Comparison of ENCODE assay signal across 12 cellular contexts in genomic region chr4:37754410-37755185, GRCh38.
DNase-seq lines count a peak whose midpoint lies in the region; ATAC-seq and TF ChIP-seq lines count a peak whose summit lies in the region.
"Had no signal": no experiment of that assay in that cellular context is flagged by ENCODE, and none has a peak within 500 bp of the region (broad histone marks: within the 10 kb centered on the region; RNA-seq: fewer than 3 reads in every experiment).

No MANE protein-coding gene starts in this region.

- H3K79me2 ChIP-seq in OCI-LY7 (ENCODE audit: insufficient read depth, low read depth, low read length), result no peaks in the 10 kb centered on the region

- H3K4me3 ChIP-seq in OCI-LY7 (ENCODE audit: low read depth, low read length, poor library complexity, severe bottlenecking), result no peak overlapping the region
- peak overlapping the region in 1 of 2 donors; percentile 7 for H3K4me3 ChIP-seq in left lung

- H3K4me3 Mint-ChIP-seq in activated naive CD8-positive, alpha-beta T cell treated with anti-CD3 and anti-CD28 coated beads for 36 hours, result peak overlapping the region; percentile 38
- H3K4me3 Mint-ChIP-seq in activated naive CD8-positive, alpha-beta T cell treated with anti-CD3 and anti-CD28 coated beads, Interleukin-2, amount 50 U/mL, for 24 hours, result no peak overlapping the region
- H3K4me3 Mint-ChIP-seq: activated T-helper 17 cell treated with anti-CD3 and anti-CD28 coated beads, Interleukin-2, amount 50 U/mL, for 72 hours; central memory CD8-positive, alpha-beta T cell had no signal

- no peaks in the 10 kb centered on the region for H3K9me3 Mint-ChIP-seq in activated naive CD8-positive, alpha-beta T cell treated with anti-CD3 and anti-CD28 coated beads for 36 hours
- no peaks in the 10 kb centered on the region for H3K9me3 Mint-ChIP-seq in activated naive CD8-positive, alpha-beta T cell treated with anti-CD3 and anti-CD28 coated beads, Interleukin-2, amount 50 U/mL, for 24 hours
- H3K9me3 Mint-ChIP-seq: activated T-helper 17 cell treated with anti-CD3 and anti-CD28 coated beads, Interleukin-2, amount 50 U/mL, for 72 hours; central memory CD8-positive, alpha-beta T cell had no signal

- no peaks in the 10 kb centered on the region for H3K27me3 Mint-ChIP-seq in activated naive CD8-positive, alpha-beta T cell treated with anti-CD3 and anti-CD28 coated beads for 36 hours
- no peaks in the 10 kb centered on the region for H3K27me3 Mint-ChIP-seq in activated naive CD8-positive, alpha-beta T cell treated with anti-CD3 and anti-CD28 coated beads, Interleukin-2, amount 50 U/mL, for 24 hours

- intact Hi-C loops in OCI-LY7 (cut with micrococcal nuclease; ENCODE audit: unreplicated experiment) (no loop called here), left lung (cut with DNase I) (no loop called here)

- CTCF ChIA-PET in OCI-LY7 (lab: Charles Lee; ENCODE audit: unreplicated experiment), result no interaction called here

- peak overlapping the region; percentile 16; the same call in 1 of the 2 replicates for H2AFZ ChIP-seq in OCI-LY7 (ENCODE audit: low read length)

- no peak for DNase-seq in activated naive CD8-positive, alpha-beta T cell treated with anti-CD3 and anti-CD28 coated beads for 36 hours
- DNase-seq in activated naive CD8-positive, alpha-beta T cell treated with anti-CD3 and anti-CD28 coated beads, Interleukin-2, amount 50 U/mL, for 24 hours, result no peak
- DNase-seq in OCI-LY7 (ENCODE audit: low spot score), result no peak
- DNase-seq in left lung, result no peak
- DNase-seq in substantia nigra (lab: John Stamatoyannopoulos, UW), result peak in 1 of 49 donors; percentile 17
- no peak for DNase-seq in NCI-H345 (lab: John Stamatoyannopoulos, UW)
- no peak for DNase-seq in NCI-H774 (lab: John Stamatoyannopoulos, UW)
- DNase-seq in effector CD4-positive, alpha-beta T cell, result no peak
- DNase-seq: NCI-H1694 treated with DMSO at 0.1 percent for 48 hours, occipital lobe had no signal

- no peaks in the 10 kb centered on the region for H4K20me1 ChIP-seq in OCI-LY7 (ENCODE audit: insufficient read depth, low read length)

- H3K9me2 ChIP-seq in OCI-LY7 (ENCODE audit: insufficient read depth, low read length), result no peaks in the 10 kb centered on the region

- H3K9me3 ChIP-seq in OCI-LY7 (ENCODE audit: low read length) (no peaks in the 10 kb centered on the region), left lung (no peaks in the 10 kb centered on the region)

- no peak overlapping the region for H3K27ac Mint-ChIP-seq in activated naive CD8-positive, alpha-beta T cell treated with anti-CD3 and anti-CD28 coated beads for 36 hours
- no peak overlapping the region for H3K27ac Mint-ChIP-seq in activated naive CD8-positive, alpha-beta T cell treated with anti-CD3 and anti-CD28 coated beads, Interleukin-2, amount 50 U/mL, for 24 hours
- H3K27ac Mint-ChIP-seq: activated T-helper 17 cell treated with anti-CD3 and anti-CD28 coated beads, Interleukin-2, amount 50 U/mL, for 72 hours had no signal

- H3K36me3 ChIP-seq in OCI-LY7 (ENCODE audit: insufficient read depth, low read length) (no peaks in the 10 kb centered on the region), left lung (no peaks in the 10 kb centered on the region)

- peaks cover 26% of the 10 kb centered on the region for H3K4me1 Mint-ChIP-seq in activated naive CD8-positive, alpha-beta T cell treated with anti-CD3 and anti-CD28 coated beads for 36 hours
- H3K4me1 Mint-ChIP-seq in activated naive CD8-positive, alpha-beta T cell treated with anti-CD3 and anti-CD28 coated beads, Interleukin-2, amount 50 U/mL, for 24 hours, result peaks cover 24% of the 10 kb centered on the region
- H3K4me1 Mint-ChIP-seq: activated T-helper 17 cell treated with anti-CD3 and anti-CD28 coated beads, Interleukin-2, amount 50 U/mL, for 72 hours had no signal

- H3K4me2 ChIP-seq in OCI-LY7 (ENCODE audit: low read length), result no peak overlapping the region

- POLR2A ChIA-PET in OCI-LY7 (lab: Charles Lee), result interaction anchor here (0.5 to 3.2 kb wide), 7 partner anchors 10 to 299 kb away, joined by 3 to 18 read pairs (median 3); no protein-coding TSS in a partner anchor

- no peak overlapping the region for H3K27ac ChIP-seq in OCI-LY7 (ENCODE audit: low read depth, low read length, poor library complexity, severe bottlenecking)
- H3K27ac ChIP-seq in left lung, result peak overlapping the region; percentile 53 to 82
- peak overlapping the region; percentile 18 for H3K27ac ChIP-seq in substantia nigra (ENCODE audit: low read depth, low read length, poor library complexity, severe bottlenecking)

- H3K4me1 ChIP-seq in OCI-LY7 (ENCODE audit: insufficient read depth, low read length, poor library complexity, severe bottlenecking) (peaks cover 14% of the 10 kb centered on the region), left lung (peaks cover 18 to 55% of the 10 kb centered on the region in 2 donors)

- no peak for ATAC-seq in activated naive CD8-positive, alpha-beta T cell treated with anti-CD3 and anti-CD28 coated beads, Interleukin-2, amount 50 U/mL, for 24 hours
- no peak for ATAC-seq in left lung
- ATAC-seq: activated T-helper 17 cell treated with anti-CD3 and anti-CD28 coated beads, Interleukin-2, amount 50 U/mL, for 72 hours had no signal

- TF ChIP-seq CTCF in OCI-LY7 (conservative IDR thresholded peaks at IDR 0.05; ENCODE audit: low read length) (no peak), left lung (IDR thresholded peaks at IDR 0.05) (no peak)

- no peaks in the 10 kb centered on the region for H3K27me3 ChIP-seq in left lung

- no peaks in the 10 kb centered on the region for H3K36me3 Mint-ChIP-seq in activated naive CD8-positive, alpha-beta T cell treated with anti-CD3 and anti-CD28 coated beads for 36 hours
- no peaks in the 10 kb centered on the region for H3K36me3 Mint-ChIP-seq in activated naive CD8-positive, alpha-beta T cell treated with anti-CD3 and anti-CD28 coated beads, Interleukin-2, amount 50 U/mL, for 24 hours (ENCODE audit: low read depth)

- BruUV-seq in OCI-LY7 (replicated peaks; lab: Mats Ljungman, UMichigan), result no TSS peak
